10 cellular contexts compared by ENCODE assay signal in the genomic region with DNA sequence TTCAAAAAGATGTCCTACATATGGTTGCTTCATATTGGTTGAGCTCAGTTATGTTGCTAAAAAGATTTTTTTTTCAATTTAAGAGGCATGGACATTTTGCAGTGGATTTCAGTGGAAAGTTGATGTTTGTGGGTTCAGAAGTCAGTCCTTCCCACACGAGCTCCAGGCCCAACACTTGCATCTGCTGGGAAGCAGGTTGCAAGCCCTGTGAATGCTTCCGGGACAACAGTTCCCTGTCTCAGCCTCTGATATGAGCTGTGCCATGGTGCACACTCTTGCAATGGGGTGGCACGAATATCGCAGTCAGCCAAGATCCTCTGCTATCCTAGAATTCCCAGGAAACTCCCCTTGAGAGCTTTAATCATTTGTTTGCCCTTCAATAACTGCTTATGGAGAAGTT. TPM values are rescaled to one million over a fixed set of nuclear protein-coding genes. Genes with fewer than 3 reads are reported as not detected.
A peak's percentile ranks its signal among the peaks of the same experiment; 100 is the strongest.
DNase-seq lines count a peak whose midpoint lies in the region; ATAC-seq and TF ChIP-seq lines count a peak whose summit lies in the region.
"Had no signal": no experiment of that assay in that cellular context is flagged by ENCODE, and none has a peak within 500 bp of the region (broad histone marks: within the 10 kb centered on the region; RNA-seq: fewer than 3 reads in every experiment).

No MANE protein-coding gene starts in this region.

- TF ChIP-seq POLR2A in transverse colon (IDR thresholded peaks at IDR 0.05): no peak

- TF ChIP-seq CTCF in left ventricle myocardium inferior (IDR thresholded peaks at IDR 0.05; ENCODE audit: borderline replicate concordance) (no peak), heart right ventricle (IDR thresholded peaks at IDR 0.05) (no peak), lung (IDR thresholded peaks at IDR 0.05; ENCODE audit: control extremely low read depth, extremely low read depth) (no peak), transverse colon (IDR thresholded peaks at IDR 0.05) (no peak)

- peaks cover 14% of the 10 kb centered on the region for H3K9me3 Mint-ChIP-seq in activated CD4-positive, alpha-beta memory T cell treated with anti-CD3 and anti-CD28 coated beads for 36 hours

- in situ Hi-C loops in transverse colon (cut with MboI; ENCODE audit: low pct_ligation_motif_present in 1 of 4, low pct_unique_long_range_greater_than_20kb in 1 of 4, low sequenced_read_pairs in 3 of 4): no loop called here

- POLR2A ChIA-PET in activated CD4-positive, alpha-beta memory T cell treated with anti-CD3 and anti-CD28 coated beads for 36 hours (lab: Charles Lee): interaction anchor here (1.0 to 2.2 kb wide), 4 partner anchors 20 to 50 kb away, joined by 4 to 20 read pairs (median 12); partner anchors contain the start of gene ABCG1

- H3K4me1 ChIP-seq in left ventricle myocardium inferior: peaks cover 12% of the 10 kb centered on the region
- peaks cover 0 to 52% (median 11%) of the 10 kb centered on the region in 9 donors for H3K4me1 ChIP-seq in heart right ventricle
- H3K4me1 ChIP-seq in lung (ENCODE audit: control insufficient read depth in 2 of 2, insufficient read depth in 2 of 2, low read length in 2 of 2): peaks cover 0 to 5% of the 10 kb centered on the region in 2 donors
- peaks cover 0 to 22% (median 8%) of the 10 kb centered on the region in 4 donors for H3K4me1 ChIP-seq in transverse colon
- H3K4me1 ChIP-seq: BE2C had no signal

- ATAC-seq in heart right ventricle: no peak
- ATAC-seq in lung (ENCODE audit: insufficient read depth, low FRiP score): no peak
- no peak for ATAC-seq in HG02571 (IDR thresholded peaks at IDR 0.05; ENCODE audit: unreplicated experiment)
- no peak for ATAC-seq in HG02870 (IDR thresholded peaks at IDR 0.05; ENCODE audit: unreplicated experiment)

- H3K9me3 ChIP-seq in left ventricle myocardium inferior (replicated peaks) (no peaks in the 10 kb centered on the region), heart right ventricle (no peaks in the 10 kb centered on the region), lung (ENCODE audit: control insufficient read depth in 2 of 2, insufficient read depth in 1 of 2, low read length in 1 of 2) (peaks cover 0 to under 1% of the 10 kb centered on the region in 2 donors), transverse colon (no peaks in the 10 kb centered on the region)
- H3K9me3 ChIP-seq: BE2C had no signal

- H3K4me3 Mint-ChIP-seq in activated CD4-positive, alpha-beta memory T cell treated with anti-CD3 and anti-CD28 coated beads for 36 hours: no peak overlapping the region

- H3K27me3 Mint-ChIP-seq in activated CD4-positive, alpha-beta memory T cell treated with anti-CD3 and anti-CD28 coated beads for 36 hours: no peaks in the 10 kb centered on the region

- no peaks in the 10 kb centered on the region for H3K36me3 Mint-ChIP-seq in activated CD4-positive, alpha-beta memory T cell treated with anti-CD3 and anti-CD28 coated beads for 36 hours

- H3K27me3 ChIP-seq in left ventricle myocardium inferior (ENCODE audit: low read depth): no peaks in the 10 kb centered on the region
- H3K27me3 ChIP-seq in heart right ventricle: no peaks in the 10 kb centered on the region
- no peaks in the 10 kb centered on the region for H3K27me3 ChIP-seq in lung (ENCODE audit: control insufficient read depth, insufficient read depth)
- H3K27me3 ChIP-seq in transverse colon: no peaks in the 10 kb centered on the region
- H3K27me3 ChIP-seq: BE2C had no signal

- DNase-seq in left ventricle myocardium inferior: no peak
- DNase-seq in heart right ventricle: no peak
- no peak for DNase-seq in activated CD4-positive, alpha-beta memory T cell treated with anti-CD3 and anti-CD28 coated beads for 36 hours
- no peak for DNase-seq in lung (ENCODE audit: low spot score)
- DNase-seq in transverse colon: no peak
- DNase-seq in activated CD8-positive, alpha-beta memory T cell treated with anti-CD3 and anti-CD28 coated beads, Interleukin-2, amount 50 U/mL, for 4 hours: no peak
- DNase-seq: BE2C, foreskin fibroblast had no signal

- no peaks in the 10 kb centered on the region for H3K36me3 ChIP-seq in left ventricle myocardium inferior
- H3K36me3 ChIP-seq in heart right ventricle: no peaks in the 10 kb centered on the region
- no peaks in the 10 kb centered on the region for H3K36me3 ChIP-seq in lung (ENCODE audit: control insufficient read depth in 2 of 2, insufficient read depth in 2 of 2, low read length in 2 of 2)
- no peaks in the 10 kb centered on the region for H3K36me3 ChIP-seq in transverse colon
- H3K36me3 ChIP-seq: BE2C had no signal

- CTCF ChIA-PET in activated CD4-positive, alpha-beta memory T cell treated with anti-CD3 and anti-CD28 coated beads for 36 hours (lab: Charles Lee): interaction anchor here (0.9 to 2.3 kb wide), 9 partner anchors 24 to 72 kb away, joined by 3 to 12 read pairs (median 5); no protein-coding TSS in a partner anchor

- peaks cover 67% of the 10 kb centered on the region for H3K4me1 Mint-ChIP-seq in activated CD4-positive, alpha-beta memory T cell treated with anti-CD3 and anti-CD28 coated beads for 36 hours (ENCODE audit: low read depth)

- H3K4me3 ChIP-seq in left ventricle myocardium inferior (no peak overlapping the region), heart right ventricle (no peak overlapping the region), lung (no peak overlapping the region), transverse colon (no peak overlapping the region)

- H3K27ac Mint-ChIP-seq in activated CD4-positive, alpha-beta memory T cell treated with anti-CD3 and anti-CD28 coated beads for 36 hours: peak overlapping the region; percentile 96

- H3K27ac ChIP-seq in left ventricle myocardium inferior (replicated peaks) (peak overlapping the region; percentile 63), heart right ventricle (peak overlapping the region in 4 of 10 donors; percentile 66 to 94 (median 74)), lung (ENCODE audit: low read depth in 1 of 2, low read length in 1 of 2) (peak overlapping the region; percentile 27 to 51), transverse colon (peak overlapping the region; percentile 59 to 80 (median 70))

- TF ChIP-seq EP300 in transverse colon (IDR thresholded peaks at IDR 0.05; ENCODE audit: low read depth): no peak

- intact Hi-C loops in left ventricle myocardium inferior (cut with micrococcal nuclease): loop anchor here (10.0 kb wide), 1 partner anchor 66 kb away; no protein-coding TSS in a partner anchor
- intact Hi-C loops in heart right ventricle (cut with DNase I): no loop called here
- intact Hi-C loops in activated CD4-positive, alpha-beta memory T cell treated with anti-CD3 and anti-CD28 coated beads for 36 hours (cut with micrococcal nuclease): loop anchor here (1.0 to 5.0 kb wide), 5 partner anchors 32 to 234 kb away; no protein-coding TSS in a partner anchor
- intact Hi-C loops in transverse colon (cut with DNase I; ENCODE audit: low total_unique reads): no loop called here

- WGBS in heart right ventricle, 2 donors: 87 to 89% methylated on average over 4 of the region's 4 CpGs
- WGBS in lung, 2 donors: 72 to 74% methylated on average over 4 of the region's 4 CpGs
- 83% methylated on average over 4 of the region's 4 CpGs; no CpG with 5 or more reads in 1 of the 2 donors for WGBS in transverse colon (ENCODE audit: low coverage in 1 of 2), 2 donors

RNA-seq across cellular contexts. Expression of gene ABCG1, which starts 30.3 kb away (rescaled TPM):
- 8.7 TPM for total RNA-seq in left ventricle myocardium inferior
- total RNA-seq in heart right ventricle: 10 to 100 TPM in 7 of 10 donors, 1 to 10 TPM in 3; 5.5 to 26.2 (median 14.6) TPM
- polyA plus RNA-seq in heart right ventricle: 10 to 100 TPM; 11.6 to 19.4 TPM
- 10 to 100 TPM; 22.2 to 24.6 TPM for total RNA-seq in activated CD4-positive, alpha-beta memory T cell treated with anti-CD3 and anti-CD28 coated beads for 36 hours
- total RNA-seq in lung: 10 to 100 TPM; 36.4 to 65.0 TPM
- polyA plus RNA-seq in lung: 10 to 100 TPM; 11.5 to 33.5 TPM
- 10 to 100 TPM; 17.1 to 67.7 (median 53.2) TPM for total RNA-seq in transverse colon

Comparison
In these comparisons a context has a peak if more than half of its experiments do, and no peak if none do; other contexts are left out.
1. intact Hi-C loops: an anchor here in left ventricle myocardium inferior (10.0 kb wide) and activated CD4-positive, alpha-beta memory T cell treated with anti-CD3 and anti-CD28 coated beads for 36 hours (1.0 to 5.0 kb wide); none called in heart right ventricle and transverse colon.